In genomic region chr12:56626691-56627090, GRCh38 we compare ENCODE assay signal across 16 cellular contexts. TPM values are rescaled to one million over a fixed set of nuclear protein-coding genes. Genes with fewer than 3 reads are reported as not detected.
DNase-seq lines count a peak whose midpoint lies in the region; ATAC-seq and TF ChIP-seq lines count a peak whose summit lies in the region.
"Had no signal": no experiment of that assay in that cellular context is flagged by ENCODE, and none has a peak within 500 bp of the region (broad histone marks: within the 10 kb centered on the region; RNA-seq: fewer than 3 reads in every experiment).

No MANE protein-coding gene starts in this region.

- peaks cover 11% of the 10 kb centered on the region for H3K27me3 Mint-ChIP-seq in brain
- H3K27me3 Mint-ChIP-seq: effector memory CD8-positive, alpha-beta T cell had no signal

- peaks cover 6% of the 10 kb centered on the region; the same call in 1 of the 2 replicates for H4K20me1 ChIP-seq in OCI-LY7 (ENCODE audit: insufficient read depth, low read length)

- no peak overlapping the region for H2AFZ ChIP-seq in OCI-LY7 (ENCODE audit: low read length)
- H2AFZ ChIP-seq: hepatocyte had no signal

- TF ChIP-seq EP300 in transverse colon (IDR thresholded peaks at IDR 0.05; ENCODE audit: low read depth) = no peak

- H3K79me2 ChIP-seq in OCI-LY7 (ENCODE audit: insufficient read depth, low read depth, low read length) = peaks cover 95% of the 10 kb centered on the region

- H3K36me3 ChIP-seq in cardiac muscle cell (peaks cover 4% of the 10 kb centered on the region), heart right ventricle (peaks cover 0 to 53% (median 5%) of the 10 kb centered on the region in 9 donors), OCI-LY7 (ENCODE audit: insufficient read depth, low read length) (peaks cover 55% of the 10 kb centered on the region), subcutaneous abdominal adipose tissue (ENCODE audit: control insufficient read depth in 5 of 5, insufficient read depth in 5 of 5, low read length in 5 of 5) (peaks cover 0 to 13% (median 6%) of the 10 kb centered on the region in 5 donors), transverse colon (peaks cover 0 to 16% (median 0%) of the 10 kb centered on the region in 4 donors), lower lobe of right lung (peaks cover 39% of the 10 kb centered on the region)
- H3K36me3 ChIP-seq: prostate gland had no signal

- H3K27me3 ChIP-seq in cardiac muscle cell (no peaks in the 10 kb centered on the region), heart right ventricle (no peaks in the 10 kb centered on the region), subcutaneous abdominal adipose tissue (ENCODE audit: control insufficient read depth in 5 of 5, insufficient read depth in 4 of 5, low read length in 5 of 5) (no peaks in the 10 kb centered on the region), transverse colon (no peaks in the 10 kb centered on the region), lower lobe of right lung (ENCODE audit: low read depth) (no peaks in the 10 kb centered on the region)
- H3K27me3 ChIP-seq: hepatocyte, SJSA1, stomach had no signal

- peaks cover 74% of the 10 kb centered on the region for H3K4me1 Mint-ChIP-seq in brain

- H3K27ac ChIP-seq in cardiac muscle cell (peak overlapping the region; percentile 67), heart right ventricle (peak overlapping the region in 1 of 10 donors; percentile 96), OCI-LY7 (ENCODE audit: low read depth, low read length, poor library complexity, severe bottlenecking) (peak overlapping the region; percentile 29), subcutaneous abdominal adipose tissue (ENCODE audit: low read depth, low read length) (peak overlapping the region; percentile 55), transverse colon (no peak overlapping the region), lower lobe of right lung (no peak overlapping the region)
- H3K27ac ChIP-seq: hepatocyte, prostate gland, SJSA1, stomach had no signal

- TF ChIP-seq POLR2A in transverse colon (IDR thresholded peaks at IDR 0.05) = no peak

- H3K9ac ChIP-seq in subcutaneous abdominal adipose tissue (ENCODE audit: low read length in 5 of 5) = no peak overlapping the region

- H3K4me1 ChIP-seq in cardiac muscle cell (ENCODE audit: low read depth) = peaks cover 58% of the 10 kb centered on the region
- peaks cover 22 to 80% (median 75%) of the 10 kb centered on the region in 9 donors for H3K4me1 ChIP-seq in heart right ventricle
- peaks cover 36% of the 10 kb centered on the region for H3K4me1 ChIP-seq in OCI-LY7 (ENCODE audit: insufficient read depth, low read length, poor library complexity, severe bottlenecking)
- H3K4me1 ChIP-seq in subcutaneous abdominal adipose tissue (ENCODE audit: control insufficient read depth in 5 of 5, insufficient read depth in 5 of 5, low read length in 5 of 5) = peaks cover 7 to 47% (median 42%) of the 10 kb centered on the region in 5 donors
- peaks cover 22 to 78% (median 41%) of the 10 kb centered on the region in 4 donors for H3K4me1 ChIP-seq in transverse colon
- H3K4me1 ChIP-seq in lower lobe of right lung = peaks cover 61% of the 10 kb centered on the region

- no peaks in the 10 kb centered on the region for H3K9me2 ChIP-seq in OCI-LY7 (ENCODE audit: insufficient read depth, low read length)

- H3K4me3 Mint-ChIP-seq in brain = peak overlapping the region in 4 of 5 experiments; percentile 17 to 62 (median 43)

- TF ChIP-seq CTCF in cardiac muscle cell (IDR thresholded peaks at IDR 0.05; ENCODE audit: low read depth, low read length) (no peak), heart right ventricle (IDR thresholded peaks at IDR 0.05) (no peak), OCI-LY7 (conservative IDR thresholded peaks at IDR 0.05; ENCODE audit: low read length) (no peak), brain (conservative IDR thresholded peaks at IDR 0.05) (no peak), transverse colon (IDR thresholded peaks at IDR 0.05) (no peak), lower lobe of right lung (IDR thresholded peaks at IDR 0.05) (no peak)

- H3K4me2 ChIP-seq in OCI-LY7 (ENCODE audit: low read length) = peak overlapping the region; percentile 18
- H3K4me2 ChIP-seq: hepatocyte had no signal

- peaks cover 42% of the 10 kb centered on the region for H3K36me3 Mint-ChIP-seq in brain

- no TSS peak for BruUV-seq in OCI-LY7 (replicated peaks; lab: Mats Ljungman, UMichigan)

- peaks cover 0 to 2% (median 0%) of the 10 kb centered on the region in 5 experiments for H3K9me3 Mint-ChIP-seq in brain
- H3K9me3 Mint-ChIP-seq: effector memory CD8-positive, alpha-beta T cell had no signal

- POLR2A ChIA-PET in OCI-LY7 (lab: Charles Lee) = interaction anchor here (0.6 to 0.7 kb wide), 2 partner anchors 65 to 130 kb away, joined by 3 to 6 read pairs; no protein-coding TSS in a partner anchor

- H3K9me3 ChIP-seq in cardiac muscle cell (ENCODE audit: low read depth) = no peaks in the 10 kb centered on the region
- H3K9me3 ChIP-seq in heart right ventricle = no peaks in the 10 kb centered on the region
- H3K9me3 ChIP-seq in OCI-LY7 (ENCODE audit: low read length) = no peaks in the 10 kb centered on the region
- no peaks in the 10 kb centered on the region for H3K9me3 ChIP-seq in subcutaneous abdominal adipose tissue (ENCODE audit: control insufficient read depth in 5 of 5, low read length in 5 of 5)
- no peaks in the 10 kb centered on the region for H3K9me3 ChIP-seq in transverse colon
- no peaks in the 10 kb centered on the region for H3K9me3 ChIP-seq in lower lobe of right lung
- H3K9me3 ChIP-seq: prostate gland, SJSA1, stomach had no signal

- intact Hi-C loops in heart right ventricle (cut with DNase I) = loop anchor here in 1 of 10 donors (5.0 kb wide), 1 partner anchor 104 kb away; the partner anchor contains the start of gene RBMS2
- intact Hi-C loops in OCI-LY7 (cut with micrococcal nuclease; ENCODE audit: unreplicated experiment) = no loop called here
- intact Hi-C loops in transverse colon (cut with DNase I; ENCODE audit: low total_unique reads) = no loop called here
- intact Hi-C loops in lower lobe of right lung (cut with DNase I) = no loop called here

- CTCF ChIA-PET in OCI-LY7 (lab: Charles Lee; ENCODE audit: unreplicated experiment) = no interaction called here

- in situ Hi-C loops in transverse colon (cut with MboI; ENCODE audit: low pct_ligation_motif_present in 1 of 4, low pct_unique_long_range_greater_than_20kb in 1 of 4, low sequenced_read_pairs in 3 of 4) = no loop called here

- DNase-seq in cardiac muscle cell (ENCODE audit: low read depth in 1 of 2, low spot score in 1 of 2) (no peak), heart right ventricle (no peak), OCI-LY7 (ENCODE audit: low spot score) (peak; percentile 30), transverse colon (no peak), lower lobe of right lung (no peak), GF-D8 (lab: John Stamatoyannopoulos, UW) (no peak)
- DNase-seq: DMS 273 treated with DMSO at 0.1 percent for 48 hours; effector memory CD8-positive, alpha-beta T cell; NCI-H446 treated with DMSO at 0.1 percent for 48 hours; OCI-M1; stomach had no signal

- H3K4me3 ChIP-seq in cardiac muscle cell = peak overlapping the region; percentile 1
- no peak overlapping the region for H3K4me3 ChIP-seq in heart right ventricle
- no peak overlapping the region for H3K4me3 ChIP-seq in OCI-LY7 (ENCODE audit: low read depth, low read length, poor library complexity, severe bottlenecking)
- H3K4me3 ChIP-seq in subcutaneous abdominal adipose tissue (ENCODE audit: low read depth in 1 of 5, low read length in 5 of 5) = no peak overlapping the region
- no peak overlapping the region for H3K4me3 ChIP-seq in transverse colon
- no peak overlapping the region for H3K4me3 ChIP-seq in lower lobe of right lung
- H3K4me3 ChIP-seq: hepatocyte, prostate gland, SJSA1 had no signal

- ATAC-seq in heart right ventricle (no peak), lower lobe of right lung (no peak)
- ATAC-seq: effector memory CD8-positive, alpha-beta T cell had no signal

- H3K27ac Mint-ChIP-seq in brain = peak overlapping the region in 1 of 5 experiments; percentile 63

RNA-seq across cellular contexts. Expression of gene BAZ2A, which starts 3.4 kb away (rescaled TPM):
- 72.4 and 153 TPM in 2 replicates for total RNA-seq in cardiac muscle cell
- polyA plus RNA-seq in cardiac muscle cell = 65.0 and 104 TPM in 2 replicates
- total RNA-seq in heart right ventricle = 10 to 100 TPM; 28.7 to 58.7 (median 42.6) TPM
- polyA plus RNA-seq in heart right ventricle = 10 to 100 TPM in 1 of 2 donors, 1 to 10 TPM in 1; 8.8 to 52.4 TPM
- 37.5 and 40.6 TPM in 2 replicates for total RNA-seq in OCI-LY7 (2014; rRNA removed; shearing (Covaris generic))
- 139 and 153 TPM in 2 replicates for total RNA-seq in OCI-LY7 (2022)
- polyA plus RNA-seq in brain (ENCODE audit: insufficient read depth, low read depth, low replicate concordance) = 45.1 TPM
- 100 to 1,000 TPM; 108 to 261 (median 124) TPM for total RNA-seq in transverse colon
- 112 TPM for total RNA-seq in lower lobe of right lung

RNA-seq across cellular contexts. Expression of gene ATP5F1B, which starts 19.1 kb away (rescaled TPM):
- total RNA-seq in cardiac muscle cell = 1,322 and 1,661 TPM in 2 replicates
- polyA plus RNA-seq in cardiac muscle cell = 3,161 and 3,964 TPM in 2 replicates
- 1,000 to 10,000 TPM; 2,092 to 3,612 (median 3,330) TPM for total RNA-seq in heart right ventricle
- polyA plus RNA-seq in heart right ventricle = 1,000 to 10,000 TPM; 1,003 to 1,981 TPM
- total RNA-seq in OCI-LY7 (2014; rRNA removed; shearing (Covaris generic)) = 348 and 385 TPM in 2 replicates
- total RNA-seq in OCI-LY7 (2022) = 732 and 737 TPM in 2 replicates
- polyA plus RNA-seq in brain (ENCODE audit: insufficient read depth, low read depth, low replicate concordance) = 812 TPM
- 1,000 to 10,000 TPM in 1 of 4 donors, 100 to 1,000 TPM in 3; 442 to 1,000 (median 608) TPM for total RNA-seq in transverse colon
- total RNA-seq in lower lobe of right lung = 319 TPM

Comparison
In these comparisons a context has a peak if more than half of its experiments do, and no peak if none do; other contexts are left out.
1. H3K27ac ChIP-seq: peak in cardiac muscle cell (single experiment), OCI-LY7 (single experiment) and subcutaneous abdominal adipose tissue (single experiment); none in transverse colon (0 of 4) and lower lobe of right lung (single experiment).